Comparison of ENCODE assay signal across 15 cellular contexts in the genomic region with DNA sequence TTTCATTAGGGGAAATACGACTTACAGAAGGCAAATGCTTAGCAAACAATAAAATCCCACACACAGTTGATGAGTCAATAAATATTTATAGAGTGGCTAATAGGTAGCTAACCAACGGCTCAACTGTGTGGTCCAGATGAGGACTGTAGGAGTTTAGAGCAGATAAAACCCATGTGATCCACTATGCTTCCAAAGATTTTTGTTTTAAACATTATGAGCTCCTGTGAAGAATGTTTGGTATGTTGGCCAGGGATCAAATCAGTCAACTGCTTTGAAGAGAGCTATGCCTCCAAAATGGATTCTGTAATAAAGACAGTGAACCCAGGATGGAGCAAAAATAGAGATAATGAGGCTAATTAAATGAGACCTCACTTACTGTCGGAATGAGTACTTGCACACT.
DNase-seq lines count a peak whose midpoint lies in the region; FAIRE-seq and TF ChIP-seq lines count a peak whose summit lies in the region.
"Had no signal": no experiment of that assay in that cellular context is flagged by ENCODE, and none has a peak within 500 bp of the region (broad histone marks: within the 10 kb centered on the region; RNA-seq: fewer than 3 reads in every experiment).

No MANE protein-coding gene starts in this region.

- TF ChIP-seq EP300 in transverse colon (IDR thresholded peaks at IDR 0.05; ENCODE audit: low read depth): no peak

- H3K27ac ChIP-seq in adrenal gland: no peak overlapping the region
- H3K27ac ChIP-seq in transverse colon: no peak overlapping the region
- H3K27ac ChIP-seq: neural progenitor cell, spleen, thoracic aorta had no signal

- peak overlapping the region; percentile 4 for H3K27ac Mint-ChIP-seq in osteocyte (ENCODE audit: unreplicated experiment)
- H3K27ac Mint-ChIP-seq: activated naive CD8-positive, alpha-beta T cell; dendritic cell treated with granulocyte-macrophage colony-stimulating factor and Interleukin-4, amounts not matched to agents 40 ng/mL and 50 ng/mL, for 4 days; neural progenitor cell had no signal

- H3K36me3 Mint-ChIP-seq in osteocyte (ENCODE audit: unreplicated experiment): peaks cover 3% of the 10 kb centered on the region
- H3K36me3 Mint-ChIP-seq: activated naive CD8-positive, alpha-beta T cell; neural progenitor cell had no signal

- 50 to 54% (median 53%) methylated on average over 3 of the region's 3 CpGs for WGBS in adrenal gland, 4 donors
- 24 to 32% methylated on average over 3 of the region's 3 CpGs for whole genome bisulfite sequencing in transverse colon (ENCODE audit: low coverage in 1 of 2), 2 donors

- in situ Hi-C loops in G401 (cut with HindIII; ENCODE audit: low sequenced_read_pairs): no loop called here
- in situ Hi-C loops in transverse colon (cut with MboI; ENCODE audit: low pct_ligation_motif_present in 1 of 4, low pct_unique_long_range_greater_than_20kb in 1 of 4, low sequenced_read_pairs in 3 of 4): no loop called here

- H3K27me3 ChIP-seq in adrenal gland (no peaks in the 10 kb centered on the region), transverse colon (no peaks in the 10 kb centered on the region)
- H3K27me3 ChIP-seq: neural progenitor cell, spleen had no signal

- peak; percentile 80 for FAIRE-seq in RCC 7860 (lab: Jason Lieb, UNC)
- FAIRE-seq in endometrium (lab: Jason Lieb, UNC): peak; percentile 97

- peak; percentile 79 for DNase-seq in G401 (ENCODE audit: low spot score)
- DNase-seq in RCC 7860 (ENCODE audit: low spot score): peak; percentile 83
- DNase-seq in osteocyte (ENCODE audit: extremely low spot score, unreplicated experiment): no peak
- no peak for DNase-seq in COR-L47 (lab: John Stamatoyannopoulos, UW)
- DNase-seq in adrenal gland: no peak
- DNase-seq in NCI-H2227 (lab: John Stamatoyannopoulos, UW; ENCODE audit: unreplicated experiment): no peak
- no peak for DNase-seq in transverse colon
- DNase-seq: NCI-H69, Right ventricle myocardium superior, spleen had no signal

- H3K4me1 Mint-ChIP-seq in osteocyte (ENCODE audit: unreplicated experiment): peaks cover 27% of the 10 kb centered on the region

- H3K27me3 Mint-ChIP-seq in osteocyte (ENCODE audit: unreplicated experiment): no peaks in the 10 kb centered on the region
- H3K27me3 Mint-ChIP-seq: activated naive CD8-positive, alpha-beta T cell; dendritic cell treated with granulocyte-macrophage colony-stimulating factor and Interleukin-4, amounts not matched to agents 40 ng/mL and 50 ng/mL, for 4 days had no signal

- no peak for TF ChIP-seq POLR2A in adrenal gland (IDR thresholded peaks at IDR 0.05)
- no peak for TF ChIP-seq POLR2A in transverse colon (IDR thresholded peaks at IDR 0.05)

- no peak overlapping the region for H3K4me3 Mint-ChIP-seq in osteocyte (ENCODE audit: unreplicated experiment)
- H3K4me3 Mint-ChIP-seq: activated naive CD8-positive, alpha-beta T cell; dendritic cell treated with granulocyte-macrophage colony-stimulating factor and Interleukin-4, amounts not matched to agents 40 ng/mL and 50 ng/mL, for 4 days; neural progenitor cell had no signal

- intact Hi-C loops in adrenal gland (cut with DNase I) (no loop called here), transverse colon (cut with DNase I; ENCODE audit: low total_unique reads) (no loop called here)

- peaks cover 8% of the 10 kb centered on the region for H3K9me3 Mint-ChIP-seq in osteocyte (ENCODE audit: unreplicated experiment)
- H3K9me3 Mint-ChIP-seq: neural progenitor cell had no signal

- H3K9me3 ChIP-seq in adrenal gland (replicated peaks in 1 of 3) (no peaks in the 10 kb centered on the region), transverse colon (no peaks in the 10 kb centered on the region)
- H3K9me3 ChIP-seq: thoracic aorta had no signal

- TF ChIP-seq CTCF in osteocyte (IDR thresholded peaks at IDR 0.05): no peak
- no peak for TF ChIP-seq CTCF in adrenal gland (IDR thresholded peaks at IDR 0.05)
- TF ChIP-seq CTCF in transverse colon (IDR thresholded peaks at IDR 0.05): no peak

- H3K4me3 ChIP-seq in adrenal gland (no peak overlapping the region), transverse colon (no peak overlapping the region)
- H3K4me3 ChIP-seq: neural progenitor cell, spleen, thoracic aorta had no signal

- no peaks in the 10 kb centered on the region for H3K36me3 ChIP-seq in adrenal gland (replicated peaks in 1 of 2)
- no peaks in the 10 kb centered on the region for H3K36me3 ChIP-seq in transverse colon
- H3K36me3 ChIP-seq: neural progenitor cell, spleen, thoracic aorta had no signal

- H3K4me1 ChIP-seq in adrenal gland (replicated peaks in 1 of 2) (no peaks in the 10 kb centered on the region), transverse colon (no peaks in the 10 kb centered on the region)
- H3K4me1 ChIP-seq: spleen had no signal

Comparison
In these comparisons a context has a peak if more than half of its experiments do, and no peak if none do; other contexts are left out.
1. DNase-seq: peak in G401 (single experiment) and RCC 7860 (single experiment); none in osteocyte (single experiment), COR-L47 (single experiment), adrenal gland (0 of 7), NCI-H2227 (single experiment) and transverse colon (single experiment).